1 cellular context compared by ENCODE assay signal in genomic region chr2:74767618-74768017, GRCh38.
TF ChIP-seq lines count a peak whose summit lies in the region.

No MANE protein-coding gene starts in this region.

TF ChIP-seq in HepG2, 621 proteins besides CTCF, POLR2A, EP300 and RAD21 (continued from another document and continues in another):
- peak; percentile 43; the same call in 1 of the 2 replicates for TF ChIP-seq HNF1A (IDR thresholded peaks at IDR 0.05; ENCODE audit: low read depth)
- peak; percentile 50; the same call in 1 of the 2 replicates for TF ChIP-seq HNF1A (CRISPR knock-in tag; IDR thresholded peaks at IDR 0.05; ENCODE audit: borderline replicate concordance)
- no peak for TF ChIP-seq NBN (conservative IDR thresholded peaks at IDR 0.05)
- no peak for TF ChIP-seq NFE2 (CRISPR knock-in tag; IDR thresholded peaks at IDR 0.05)
- TF ChIP-seq, protein P1, sequence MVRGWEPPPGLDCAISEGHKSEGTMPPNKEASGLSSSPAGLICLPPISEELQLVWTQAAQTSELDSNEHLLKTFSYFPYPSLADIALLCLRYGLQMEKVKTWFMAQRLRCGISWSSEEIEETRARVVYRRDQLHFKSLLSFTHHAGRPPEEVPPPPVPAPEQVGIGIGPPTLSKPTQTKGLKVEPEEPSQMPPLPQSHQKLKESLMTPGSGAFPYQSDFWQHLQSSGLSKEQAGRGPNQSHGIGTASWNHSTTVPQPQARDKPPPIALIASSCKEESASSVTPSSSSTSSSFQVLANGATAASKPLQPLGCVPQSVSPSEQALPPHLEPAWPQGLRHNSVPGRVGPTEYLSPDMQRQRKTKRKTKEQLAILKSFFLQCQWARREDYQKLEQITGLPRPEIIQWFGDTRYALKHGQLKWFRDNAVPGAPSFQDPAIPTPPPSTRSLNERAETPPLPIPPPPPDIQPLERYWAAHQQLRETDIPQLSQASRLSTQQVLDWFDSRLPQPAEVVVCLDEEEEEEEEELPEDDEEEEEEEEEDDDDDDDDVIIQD (CRISPR knock-in tag; IDR thresholded peaks at IDR 0.05; ENCODE audit: low read depth) = peak; percentile 13; the same call in 1 of the 2 replicates
- TF ChIP-seq ZNF143 (CRISPR knock-in tag; IDR thresholded peaks at IDR 0.05) = no peak
- TF ChIP-seq HOXA5 (CRISPR knock-in tag; IDR thresholded peaks at IDR 0.05) = no peak
- TF ChIP-seq NR3C1 (CRISPR knock-in tag; IDR thresholded peaks at IDR 0.05) = no peak
- TF ChIP-seq ZNF232 (CRISPR knock-in tag; IDR thresholded peaks at IDR 0.05; ENCODE audit: borderline replicate concordance) = no peak
- no peak for TF ChIP-seq MIXL1 (CRISPR knock-in tag; IDR thresholded peaks at IDR 0.05)
- TF ChIP-seq ZNF720 (CRISPR knock-in tag; IDR thresholded peaks at IDR 0.05) = no peak
- TF ChIP-seq ZSCAN20 (CRISPR knock-in tag; IDR thresholded peaks at IDR 0.05; ENCODE audit: borderline replicate concordance) = no peak
- TF ChIP-seq ZFX (CRISPR knock-in tag; IDR thresholded peaks at IDR 0.05; ENCODE audit: low read depth) = no peak
- TF ChIP-seq PREB (CRISPR knock-in tag; IDR thresholded peaks at IDR 0.05) = no peak
- no peak for TF ChIP-seq ZNF557 (CRISPR knock-in tag; IDR thresholded peaks at IDR 0.05)
- TF ChIP-seq GATAD2A (CRISPR knock-in tag; IDR thresholded peaks at IDR 0.05) = 0 out of 2 replicates have a peak, but pooled peaks have one; percentile 41
- TF ChIP-seq ZBTB14 (CRISPR knock-in tag; IDR thresholded peaks at IDR 0.05) = no peak
- TF ChIP-seq CEBPZ (IDR thresholded peaks at IDR 0.05; ENCODE audit: low read length) = no peak
- TF ChIP-seq, protein P2, sequence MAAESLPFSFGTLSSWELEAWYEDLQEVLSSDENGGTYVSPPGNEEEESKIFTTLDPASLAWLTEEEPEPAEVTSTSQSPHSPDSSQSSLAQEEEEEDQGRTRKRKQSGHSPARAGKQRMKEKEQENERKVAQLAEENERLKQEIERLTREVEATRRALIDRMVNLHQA (CRISPR knock-in tag; IDR thresholded peaks at IDR 0.05) = no peak
- no peak for TF ChIP-seq ZNF549 (CRISPR knock-in tag; IDR thresholded peaks at IDR 0.05)
- TF ChIP-seq, protein P3, sequence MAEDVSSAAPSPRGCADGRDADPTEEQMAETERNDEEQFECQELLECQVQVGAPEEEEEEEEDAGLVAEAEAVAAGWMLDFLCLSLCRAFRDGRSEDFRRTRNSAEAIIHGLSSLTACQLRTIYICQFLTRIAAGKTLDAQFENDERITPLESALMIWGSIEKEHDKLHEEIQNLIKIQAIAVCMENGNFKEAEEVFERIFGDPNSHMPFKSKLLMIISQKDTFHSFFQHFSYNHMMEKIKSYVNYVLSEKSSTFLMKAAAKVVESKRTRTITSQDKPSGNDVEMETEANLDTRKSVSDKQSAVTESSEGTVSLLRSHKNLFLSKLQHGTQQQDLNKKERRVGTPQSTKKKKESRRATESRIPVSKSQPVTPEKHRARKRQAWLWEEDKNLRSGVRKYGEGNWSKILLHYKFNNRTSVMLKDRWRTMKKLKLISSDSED (CRISPR knock-in tag; IDR thresholded peaks at IDR 0.05) = no peak
- TF ChIP-seq KMT2A (CRISPR knock-in tag; IDR thresholded peaks at IDR 0.05) = no peak
- TF ChIP-seq CHD4 (IDR thresholded peaks at IDR 0.05; ENCODE audit: borderline replicate concordance, low read length) = no peak
- TF ChIP-seq, protein P4, sequence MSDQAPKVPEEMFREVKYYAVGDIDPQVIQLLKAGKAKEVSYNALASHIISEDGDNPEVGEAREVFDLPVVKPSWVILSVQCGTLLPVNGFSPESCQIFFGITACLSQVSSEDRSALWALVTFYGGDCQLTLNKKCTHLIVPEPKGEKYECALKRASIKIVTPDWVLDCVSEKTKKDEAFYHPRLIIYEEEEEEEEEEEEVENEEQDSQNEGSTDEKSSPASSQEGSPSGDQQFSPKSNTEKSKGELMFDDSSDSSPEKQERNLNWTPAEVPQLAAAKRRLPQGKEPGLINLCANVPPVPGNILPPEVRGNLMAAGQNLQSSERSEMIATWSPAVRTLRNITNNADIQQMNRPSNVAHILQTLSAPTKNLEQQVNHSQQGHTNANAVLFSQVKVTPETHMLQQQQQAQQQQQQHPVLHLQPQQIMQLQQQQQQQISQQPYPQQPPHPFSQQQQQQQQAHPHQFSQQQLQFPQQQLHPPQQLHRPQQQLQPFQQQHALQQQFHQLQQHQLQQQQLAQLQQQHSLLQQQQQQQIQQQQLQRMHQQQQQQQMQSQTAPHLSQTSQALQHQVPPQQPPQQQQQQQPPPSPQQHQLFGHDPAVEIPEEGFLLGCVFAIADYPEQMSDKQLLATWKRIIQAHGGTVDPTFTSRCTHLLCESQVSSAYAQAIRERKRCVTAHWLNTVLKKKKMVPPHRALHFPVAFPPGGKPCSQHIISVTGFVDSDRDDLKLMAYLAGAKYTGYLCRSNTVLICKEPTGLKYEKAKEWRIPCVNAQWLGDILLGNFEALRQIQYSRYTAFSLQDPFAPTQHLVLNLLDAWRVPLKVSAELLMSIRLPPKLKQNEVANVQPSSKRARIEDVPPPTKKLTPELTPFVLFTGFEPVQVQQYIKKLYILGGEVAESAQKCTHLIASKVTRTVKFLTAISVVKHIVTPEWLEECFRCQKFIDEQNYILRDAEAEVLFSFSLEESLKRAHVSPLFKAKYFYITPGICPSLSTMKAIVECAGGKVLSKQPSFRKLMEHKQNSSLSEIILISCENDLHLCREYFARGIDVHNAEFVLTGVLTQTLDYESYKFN (CRISPR knock-in tag; conservative IDR thresholded peaks at IDR 0.05) = peak; percentile 34; the same call in 1 of the 2 replicates
- TF ChIP-seq SRSF1 (optimal IDR thresholded peaks at IDR 0.05; ENCODE audit: low read depth, low read length) = no peak
- TF ChIP-seq SKI (IDR thresholded peaks at IDR 0.05; ENCODE audit: partially characterized antibody) = no peak
- TF ChIP-seq AGO1 (IDR thresholded peaks at IDR 0.05; ENCODE audit: low read depth, low read length, poor library complexity, severe bottlenecking) = no peak
- no peak for TF ChIP-seq SOX13 (IDR thresholded peaks at IDR 0.05)
- peak in 1 of 2 experiments; percentile 72; a peak in 2 of 4 replicates for TF ChIP-seq SOX13 (CRISPR knock-in tag; conservative IDR thresholded peaks at IDR 0.05 in 1 of 2, IDR thresholded peaks at IDR 0.05 in 1 of 2)
- TF ChIP-seq FOSL1 (CRISPR knock-in tag; IDR thresholded peaks at IDR 0.05; ENCODE audit: borderline replicate concordance) = no peak
- no peak for TF ChIP-seq TBP (CRISPR knock-in tag; IDR thresholded peaks at IDR 0.05)
- no peak for TF ChIP-seq ZNF33A (CRISPR knock-in tag; IDR thresholded peaks at IDR 0.05; ENCODE audit: borderline replicate concordance)
- TF ChIP-seq MTF2 (CRISPR knock-in tag; IDR thresholded peaks at IDR 0.05; ENCODE audit: borderline replicate concordance) = no peak
- no peak for TF ChIP-seq MEIS1 (CRISPR knock-in tag; IDR thresholded peaks at IDR 0.05; ENCODE audit: borderline replicate concordance)
- TF ChIP-seq ZSCAN30 (CRISPR knock-in tag; IDR thresholded peaks at IDR 0.05) = no peak
- TF ChIP-seq TEF (CRISPR knock-in tag; IDR thresholded peaks at IDR 0.05) = no peak
- no peak for TF ChIP-seq ZFYVE20 (CRISPR knock-in tag; IDR thresholded peaks at IDR 0.05; ENCODE audit: borderline replicate concordance, low read depth)
- no peak for TF ChIP-seq RBM39 (IDR thresholded peaks at IDR 0.05; ENCODE audit: low read depth, low read length, poor library complexity, severe bottlenecking)
- TF ChIP-seq, protein P5, sequence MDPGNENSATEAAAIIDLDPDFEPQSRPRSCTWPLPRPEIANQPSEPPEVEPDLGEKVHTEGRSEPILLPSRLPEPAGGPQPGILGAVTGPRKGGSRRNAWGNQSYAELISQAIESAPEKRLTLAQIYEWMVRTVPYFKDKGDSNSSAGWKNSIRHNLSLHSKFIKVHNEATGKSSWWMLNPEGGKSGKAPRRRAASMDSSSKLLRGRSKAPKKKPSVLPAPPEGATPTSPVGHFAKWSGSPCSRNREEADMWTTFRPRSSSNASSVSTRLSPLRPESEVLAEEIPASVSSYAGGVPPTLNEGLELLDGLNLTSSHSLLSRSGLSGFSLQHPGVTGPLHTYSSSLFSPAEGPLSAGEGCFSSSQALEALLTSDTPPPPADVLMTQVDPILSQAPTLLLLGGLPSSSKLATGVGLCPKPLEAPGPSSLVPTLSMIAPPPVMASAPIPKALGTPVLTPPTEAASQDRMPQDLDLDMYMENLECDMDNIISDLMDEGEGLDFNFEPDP (CRISPR knock-in tag; conservative IDR thresholded peaks at IDR 0.05) = no peak
- TF ChIP-seq FIP1L1 (IDR thresholded peaks at IDR 0.05; ENCODE audit: borderline replicate concordance, insufficient read depth, low read depth, low read length) = no peak
- no peak for TF ChIP-seq SPEN (CRISPR knock-in tag; IDR thresholded peaks at IDR 0.05; ENCODE audit: low read depth)
- no peak for TF ChIP-seq MLLT10 (CRISPR knock-in tag; IDR thresholded peaks at IDR 0.05)
- no peak for TF ChIP-seq ZIK1 (CRISPR knock-in tag; IDR thresholded peaks at IDR 0.05; ENCODE audit: borderline replicate concordance, low read depth)
- no peak for TF ChIP-seq ETS1 (CRISPR knock-in tag; IDR thresholded peaks at IDR 0.05)
